10 cellular contexts compared by ENCODE assay signal in genomic region chr6:25971187-25971811, GRCh38. TPM values are rescaled to one million over a fixed set of nuclear protein-coding genes. Genes with fewer than 3 reads are reported as not detected.
DNase-seq lines count a peak whose midpoint lies in the region; ATAC-seq and TF ChIP-seq lines count a peak whose summit lies in the region.
"Had no signal": no experiment of that assay in that cellular context is flagged by ENCODE, and none has a peak within 500 bp of the region (broad histone marks: within the 10 kb centered on the region; RNA-seq: fewer than 3 reads in every experiment).

No MANE protein-coding gene starts in this region.

- peaks cover 57% of the 10 kb centered on the region for H3K4me1 ChIP-seq in upper lobe of right lung

- H3K9me3 ChIP-seq in upper lobe of right lung = no peaks in the 10 kb centered on the region

- no peak for ATAC-seq in activated CD8-positive, alpha-beta memory T cell treated with anti-CD3 and anti-CD28 coated beads, Interleukin-2, amount 10 ng/mL, durations not matched to agents 7 days and 5 days
- peak; percentile 88 for ATAC-seq in upper lobe of right lung
- no peak for ATAC-seq in HG02588 (IDR thresholded peaks at IDR 0.05; ENCODE audit: unreplicated experiment)

- H3K9me3 Mint-ChIP-seq in activated CD8-positive, alpha-beta memory T cell treated with anti-CD3 and anti-CD28 coated beads, Interleukin-2, amount 10 ng/mL, durations not matched to agents 7 days and 5 days (ENCODE audit: low read depth) = no peaks in the 10 kb centered on the region

- DNase-seq in activated CD8-positive, alpha-beta memory T cell treated with anti-CD3 and anti-CD28 coated beads, Interleukin-2, amount 10 ng/mL, durations not matched to agents 7 days and 5 days = no peak
- no peak for DNase-seq in activated CD8-positive, alpha-beta memory T cell treated with anti-CD3 and anti-CD28 coated beads, Interleukin-2, amount 50 U/mL, for 4 hours
- peak; percentile 96 for DNase-seq in amniotic epithelial cell (ENCODE audit: low read depth)
- peak; percentile 90 for DNase-seq in left kidney (ENCODE audit: low read depth, low spot score)
- DNase-seq in upper lobe of right lung = no peak
- DNase-seq in NCI-H774 (lab: John Stamatoyannopoulos, UW) = no peak
- DNase-seq in GM10266 (ENCODE audit: extremely low spot score) = no peak
- DNase-seq: DND-41 had no signal

- peaks cover 89% of the 10 kb centered on the region for H3K36me3 Mint-ChIP-seq in activated CD8-positive, alpha-beta memory T cell treated with anti-CD3 and anti-CD28 coated beads, Interleukin-2, amount 10 ng/mL, durations not matched to agents 7 days and 5 days

- H3K27ac Mint-ChIP-seq in activated CD8-positive, alpha-beta memory T cell treated with anti-CD3 and anti-CD28 coated beads, Interleukin-2, amount 10 ng/mL, durations not matched to agents 7 days and 5 days = peak overlapping the region; percentile 25

- no peaks in the 10 kb centered on the region for H3K27me3 Mint-ChIP-seq in activated CD8-positive, alpha-beta memory T cell treated with anti-CD3 and anti-CD28 coated beads, Interleukin-2, amount 10 ng/mL, durations not matched to agents 7 days and 5 days

- no peak overlapping the region for H3K4me3 Mint-ChIP-seq in activated CD8-positive, alpha-beta memory T cell treated with anti-CD3 and anti-CD28 coated beads, Interleukin-2, amount 10 ng/mL, durations not matched to agents 7 days and 5 days

- no peak for TF ChIP-seq CTCF in upper lobe of right lung (IDR thresholded peaks at IDR 0.05)
- no peak for TF ChIP-seq CTCF in GM10266 (IDR thresholded peaks at IDR 0.05; ENCODE audit: control insufficient read depth, insufficient read depth, low read depth, missing control alignments)

- H3K27ac ChIP-seq in upper lobe of right lung = no peak overlapping the region

- no peaks in the 10 kb centered on the region for H3K27me3 ChIP-seq in upper lobe of right lung

- no peak overlapping the region for H3K4me3 ChIP-seq in upper lobe of right lung

- intact Hi-C loops in upper lobe of right lung (cut with DNase I) = no loop called here

- CTCF ChIA-PET in activated CD8-positive, alpha-beta memory T cell treated with anti-CD3 and anti-CD28 coated beads, Interleukin-2, amount 10 ng/mL, durations not matched to agents 7 days and 5 days (lab: Charles Lee) = interaction anchor here (10.6 kb wide), 1 partner anchor 21 kb away, joined by 62 read pairs; no protein-coding TSS in a partner anchor

- H3K4me1 Mint-ChIP-seq in activated CD8-positive, alpha-beta memory T cell treated with anti-CD3 and anti-CD28 coated beads, Interleukin-2, amount 10 ng/mL, durations not matched to agents 7 days and 5 days = peaks cover 56% of the 10 kb centered on the region

- peaks cover 87% of the 10 kb centered on the region for H3K36me3 ChIP-seq in upper lobe of right lung

RNA-seq across cellular contexts. Expression of gene TRIM38, which starts 8.7 kb away (rescaled TPM):
- total RNA-seq in activated CD8-positive, alpha-beta memory T cell treated with anti-CD3 and anti-CD28 coated beads, Interleukin-2, amount 10 ng/mL, durations not matched to agents 7 days and 5 days = 10 to 100 TPM; 19.0 to 28.2 TPM
- total RNA-seq in upper lobe of right lung = 18.0 TPM

RNA-seq across cellular contexts. Expression of gene SLC17A2, which starts 40.8 kb away (rescaled TPM):
- total RNA-seq in activated CD8-positive, alpha-beta memory T cell treated with anti-CD3 and anti-CD28 coated beads, Interleukin-2, amount 10 ng/mL, durations not matched to agents 7 days and 5 days = not detected
- total RNA-seq in upper lobe of right lung = not detected
- total RNA-seq: T-helper 1 cell treated with Interleukin-12 subunit alpha and Interleukin-12 subunit beta and Interleukin-4 antibody, amounts not matched to agents 30 ng/mL and 1 ng/mL, for 36 hours had no signal

Comparison
In these comparisons a context has a peak if more than half of its experiments do, and no peak if none do; other contexts are left out.
1. DNase-seq: peak in amniotic epithelial cell (single experiment) and left kidney (single experiment); none in activated CD8-positive, alpha-beta memory T cell treated with anti-CD3 and anti-CD28 coated beads, Interleukin-2, amount 10 ng/mL, durations not matched to agents 7 days and 5 days (single experiment), activated CD8-positive, alpha-beta memory T cell treated with anti-CD3 and anti-CD28 coated beads, Interleukin-2, amount 50 U/mL, for 4 hours (single experiment), upper lobe of right lung (single experiment), NCI-H774 (single experiment) and GM10266 (single experiment).